In genomic region chr1:150062113-150062512, GRCh38 we compare ENCODE assay signal across 20 cellular contexts. TPM values are rescaled to one million over a fixed set of nuclear protein-coding genes. Genes with fewer than 3 reads are reported as not detected.
A peak's percentile ranks its signal among the peaks of the same experiment; 100 is the strongest.
DNase-seq lines count a peak whose midpoint lies in the region; FAIRE-seq and TF ChIP-seq lines count a peak whose summit lies in the region.
"Had no signal": no experiment of that assay in that cellular context is flagged by ENCODE, and none has a peak within 500 bp of the region (broad histone marks: within the 10 kb centered on the region; RNA-seq: fewer than 3 reads in every experiment).

No MANE protein-coding gene starts in this region.

- H3K4me3 ChIP-seq in mammary epithelial cell (replicated peaks in 1 of 3; ENCODE audit: insufficient read depth in 1 of 3, low read depth in 2 of 3, low read length in 3 of 3) (no peak overlapping the region), coronary artery (no peak overlapping the region), transverse colon (no peak overlapping the region), kidney (ENCODE audit: low read length in 2 of 2) (no peak overlapping the region), small intestine (ENCODE audit: low read depth in 1 of 2, low read length in 2 of 2) (no peak overlapping the region)
- H3K4me3 ChIP-seq: BLaER1 treated with 17β-estradiol and CSF1 and Interleukin-3, amounts not matched to agents 10 nM and 100 nM; GM12878 had no signal

- no peaks in the 10 kb centered on the region for H3K9me3 Mint-ChIP-seq in MCF 10A (ENCODE audit: unreplicated experiment)
- no peaks in the 10 kb centered on the region for H3K9me3 Mint-ChIP-seq in mesothelial cell of epicardium

- CTCF ChIA-PET in MCF 10A (lab: Yijun Ruan, JAX) (interaction anchor here (0.6 to 4.3 kb wide), 11 partner anchors 10 to 139 kb away, joined by 3 to 36 read pairs (median 4); no protein-coding TSS in a partner anchor), mammary epithelial cell (lab: Charles Lee; ENCODE audit: low non-redundant PET) (no interaction called here)

- intact Hi-C loops in MCF 10A (cut with micrococcal nuclease): no loop called here
- intact Hi-C loops in mammary epithelial cell (cut with micrococcal nuclease): no loop called here
- intact Hi-C loops in transverse colon (cut with DNase I; ENCODE audit: low total_unique reads): no loop called here
- intact Hi-C loops in kidney (cut with DNase I): no loop called here

- no peaks in the 10 kb centered on the region for H3K36me3 Mint-ChIP-seq in MCF 10A (ENCODE audit: insufficient read depth, unreplicated experiment)
- H3K36me3 Mint-ChIP-seq in mesothelial cell of epicardium: no peaks in the 10 kb centered on the region

- peaks cover 19% of the 10 kb centered on the region for H3K4me1 ChIP-seq in mammary epithelial cell (ENCODE audit: insufficient read depth, low read length)
- peaks cover 0 to 19% (median 9%) of the 10 kb centered on the region in 4 donors for H3K4me1 ChIP-seq in transverse colon
- peaks cover 0 to 3% of the 10 kb centered on the region in 2 donors for H3K4me1 ChIP-seq in kidney (ENCODE audit: control insufficient read depth in 1 of 2, insufficient read depth in 1 of 2, low read depth in 1 of 2, low read length in 2 of 2)
- no peaks in the 10 kb centered on the region for H3K4me1 ChIP-seq in small intestine (ENCODE audit: control insufficient read depth in 2 of 2, insufficient read depth in 1 of 2, low read depth in 1 of 2, low read length in 1 of 2)

- peak overlapping the region; percentile 70 for H3K27ac Mint-ChIP-seq in MCF 10A (ENCODE audit: low read depth, unreplicated experiment)
- peak overlapping the region; percentile 88 for H3K27ac Mint-ChIP-seq in mesothelial cell of epicardium

- TF ChIP-seq POLR2A in transverse colon (IDR thresholded peaks at IDR 0.05): no peak

- no peak overlapping the region for H3K4me2 ChIP-seq in mammary epithelial cell (ENCODE audit: insufficient read depth, low read depth, low read length)
- H3K4me2 ChIP-seq: BLaER1 treated with 17β-estradiol and CSF1 and Interleukin-3, amounts not matched to agents 10 nM and 100 nM had no signal

- no peaks in the 10 kb centered on the region for H4K20me1 ChIP-seq in mammary epithelial cell (ENCODE audit: insufficient read depth, low read length)
- H4K20me1 ChIP-seq: BLaER1 treated with 17β-estradiol and CSF1 and Interleukin-3, amounts not matched to agents 10 nM and 100 nM had no signal

- H3K9me3 ChIP-seq in mammary epithelial cell (replicated peaks; ENCODE audit: insufficient read depth, low read length) (no peaks in the 10 kb centered on the region), transverse colon (no peaks in the 10 kb centered on the region), kidney (ENCODE audit: control insufficient read depth in 1 of 2, low read length in 2 of 2) (no peaks in the 10 kb centered on the region), small intestine (ENCODE audit: control insufficient read depth, low read depth) (no peaks in the 10 kb centered on the region)
- H3K9me3 ChIP-seq: BLaER1 treated with 17β-estradiol and CSF1 and Interleukin-3, amounts not matched to agents 10 nM and 100 nM had no signal

- no peak overlapping the region for H3K4me3 Mint-ChIP-seq in MCF 10A (ENCODE audit: unreplicated experiment)
- H3K4me3 Mint-ChIP-seq in mesothelial cell of epicardium: no peak overlapping the region

- no peak for FAIRE-seq in kidney (lab: Jason Lieb, UNC)
- FAIRE-seq in small intestine (lab: Jason Lieb, UNC): no peak
- FAIRE-seq: GM12878, GM18507, H1 had no signal

- H3K27ac ChIP-seq in mammary epithelial cell (ENCODE audit: insufficient read depth, low read depth, low read length): no peak overlapping the region
- peak overlapping the region; percentile 20 to 37 for H3K27ac ChIP-seq in coronary artery
- H3K27ac ChIP-seq in transverse colon: peak overlapping the region in 3 of 4 donors; percentile 47 to 64 (median 60)
- H3K27ac ChIP-seq in kidney (ENCODE audit: low read depth in 2 of 2, low read length in 2 of 2): no peak overlapping the region
- no peak overlapping the region for H3K27ac ChIP-seq in small intestine (ENCODE audit: low read depth in 1 of 2, low read length in 1 of 2)
- H3K27ac ChIP-seq: 22Rv1; BLaER1 treated with 17β-estradiol and CSF1 and Interleukin-3, amounts not matched to agents 10 nM and 100 nM had no signal

- H2AFZ ChIP-seq in mammary epithelial cell (ENCODE audit: low read depth, low read length): no peak overlapping the region

- no peaks in the 10 kb centered on the region for H3K27me3 ChIP-seq in mammary epithelial cell (ENCODE audit: insufficient read depth, low read length)
- no peaks in the 10 kb centered on the region for H3K27me3 ChIP-seq in transverse colon
- H3K27me3 ChIP-seq in small intestine (ENCODE audit: control insufficient read depth in 2 of 2, insufficient read depth in 2 of 2, low read length in 2 of 2): no peaks in the 10 kb centered on the region
- H3K27me3 ChIP-seq: BLaER1 treated with 17β-estradiol and CSF1 and Interleukin-3, amounts not matched to agents 10 nM and 100 nM had no signal

- WGBS in mammary epithelial cell (ENCODE audit: low coverage, missing lambda C conversion rate): 95% methylated on average over 4 of the region's 4 CpGs
- 80 to 90% methylated on average over 4 of the region's 4 CpGs for WGBS in transverse colon (ENCODE audit: low coverage in 1 of 2), 2 donors
- 84 to 92% (median 88%) methylated on average over 4 of the region's 4 CpGs for WGBS in small intestine, 3 donors

- no peak for DNase-seq in MCF 10A (ENCODE audit: unreplicated experiment)
- DNase-seq in mammary epithelial cell: no peak
- DNase-seq in coronary artery (ENCODE audit: low spot score): no peak
- DNase-seq in mesothelial cell of epicardium (ENCODE audit: low spot score in 2 of 2, unreplicated experiment in 2 of 2): no peak
- no peak for DNase-seq in transverse colon
- DNase-seq in SIG-M5 treated with dmso at 0.1 percent for 504 hours (lab: John Stamatoyannopoulos, UW; ENCODE audit: unreplicated experiment): no peak
- DNase-seq in kidney: no peak
- DNase-seq in small intestine: no peak
- DNase-seq: GDM1, Karpas-422, MM.1S, NCI-H1092 treated with DMSO at 0.1 percent for 48 hours, NCI-H2081 treated with DMSO at 0.1 percent for 48 hours, NCI-H524, SHP77 treated with DMSO at 0.1 percent for 48 hours had no signal

- dilution Hi-C loops in mammary epithelial cell (cut with HindIII; ENCODE audit: low sequenced_read_pairs): loop anchor here (5.0 to 25.0 kb wide), 2 partner anchors 105 to 175 kb away; partner anchors contain the start of gene BOLA1

- TF ChIP-seq EP300 in transverse colon (IDR thresholded peaks at IDR 0.05; ENCODE audit: low read depth): no peak

- H3K9ac ChIP-seq in mammary epithelial cell (ENCODE audit: insufficient read depth, low read length) (no peak overlapping the region), kidney (ENCODE audit: low read length in 2 of 2) (no peak overlapping the region)
- H3K9ac ChIP-seq: BLaER1 treated with 17β-estradiol and CSF1 and Interleukin-3, amounts not matched to agents 10 nM and 100 nM had no signal

- peaks cover 8% of the 10 kb centered on the region for H3K79me2 ChIP-seq in mammary epithelial cell (ENCODE audit: insufficient read depth, low read length)

- H3K36me3 ChIP-seq in mammary epithelial cell (ENCODE audit: insufficient read depth, low read length) (no peaks in the 10 kb centered on the region), transverse colon (no peaks in the 10 kb centered on the region), kidney (ENCODE audit: control insufficient read depth in 1 of 2, insufficient read depth in 2 of 2, low read length in 2 of 2) (no peaks in the 10 kb centered on the region), small intestine (ENCODE audit: control insufficient read depth in 2 of 2, insufficient read depth in 2 of 2, low read length in 2 of 2) (no peaks in the 10 kb centered on the region)
- H3K36me3 ChIP-seq: BLaER1 treated with 17β-estradiol and CSF1 and Interleukin-3, amounts not matched to agents 10 nM and 100 nM had no signal

- in situ Hi-C loops in mammary epithelial cell (cut with MboI; ENCODE audit: low sequenced_read_pairs in 2 of 2) (no loop called here), transverse colon (cut with MboI; ENCODE audit: low pct_ligation_motif_present in 1 of 4, low pct_unique_long_range_greater_than_20kb in 1 of 4, low sequenced_read_pairs in 3 of 4) (loop anchor here in 1 of 4 donors (25.0 kb wide), 1 partner anchor 100 kb away; no protein-coding TSS in a partner anchor)

- BruUV-seq in MCF 10A (replicated peaks; lab: Mats Ljungman, UMichigan) (no TSS peak), mammary epithelial cell (replicated peaks; lab: Mats Ljungman, UMichigan) (no TSS peak)

- no peak for TF ChIP-seq CTCF in MCF 10A (IDR thresholded peaks at IDR 0.05; ENCODE audit: unreplicated experiment)
- no peak for TF ChIP-seq CTCF in mammary epithelial cell (conservative IDR thresholded peaks at IDR 0.05 in 1 of 2, IDR thresholded peaks at IDR 0.05 in 1 of 2; ENCODE audit: extremely low read depth in 1 of 2, insufficient read depth in 1 of 2, low read depth in 1 of 2, low read length in 2 of 2)
- TF ChIP-seq CTCF in coronary artery (IDR thresholded peaks at IDR 0.05): no peak
- TF ChIP-seq CTCF in mesothelial cell of epicardium (IDR thresholded peaks at IDR 0.05; ENCODE audit: unreplicated experiment): no peak
- no peak for TF ChIP-seq CTCF in transverse colon (IDR thresholded peaks at IDR 0.05)
- no peak for TF ChIP-seq CTCF in kidney (IDR thresholded peaks at IDR 0.05; ENCODE audit: borderline replicate concordance, extremely low read depth, insufficient read depth)

- H3K4me1 Mint-ChIP-seq in MCF 10A (ENCODE audit: insufficient read depth, unreplicated experiment): peaks cover 24% of the 10 kb centered on the region
- H3K4me1 Mint-ChIP-seq in mesothelial cell of epicardium: peaks cover 23% of the 10 kb centered on the region

- H3K27me3 Mint-ChIP-seq in MCF 10A (ENCODE audit: insufficient read depth, unreplicated experiment) (no peaks in the 10 kb centered on the region), mesothelial cell of epicardium (ENCODE audit: low read depth) (no peaks in the 10 kb centered on the region)

- POLR2A ChIA-PET in MCF 10A (lab: Yijun Ruan, JAX): interaction anchor here (1.0 to 7.8 kb wide), 4 partner anchors 11 to 175 kb away, joined by 4 to 152 read pairs (median 66); partner anchors contain the start of gene OTUD7B

RNA-seq across cellular contexts. Expression of gene VPS45, which starts 5.5 kb away (rescaled TPM):
- total RNA-seq in MCF 10A (2022) (35.1 and 55.1 TPM in 2 replicates), mammary epithelial cell (10 to 100 TPM; 30.0 to 42.2 TPM), mesothelial cell of epicardium (51.3 to 56.5 TPM (median 53.0 TPM) in 3 replicates), transverse colon (10 to 100 TPM; 16.1 to 47.5 (median 34.7) TPM), kidney (41.7 TPM)
- polyA plus RNA-seq in mammary epithelial cell (23.0 TPM), kidney (ENCODE audit: insufficient read depth, low read depth, low replicate concordance) (33.1 TPM), small intestine (10 to 100 TPM; 19.2 to 25.9 (median 19.4) TPM)
- polyA minus RNA-seq in mammary epithelial cell: 36.9 TPM

RNA-seq across cellular contexts. Expression of gene OTUD7B, which starts 51.6 kb away (rescaled TPM):
- total RNA-seq in MCF 10A (2022) (44.3 and 47.4 TPM in 2 replicates), mammary epithelial cell (10 to 100 TPM; 14.3 to 21.6 TPM), mesothelial cell of epicardium (48.5 to 50.7 TPM (median 48.9 TPM) in 3 replicates), transverse colon (10 to 100 TPM; 11.3 to 26.8 (median 25.5) TPM), kidney (28.1 TPM)
- polyA plus RNA-seq in mammary epithelial cell (5.9 TPM), kidney (ENCODE audit: insufficient read depth, low read depth, low replicate concordance) (3.4 TPM), small intestine (1 to 10 TPM; 5.1 to 6.8 (median 5.6) TPM)
- polyA minus RNA-seq in mammary epithelial cell: 31.0 TPM

Comparison
In these comparisons a context has a peak if more than half of its experiments do, and no peak if none do; other contexts are left out.
1. H3K27ac ChIP-seq: peak in coronary artery (2 of 2) and transverse colon (3 of 4); none in mammary epithelial cell (single experiment), kidney (0 of 2) and small intestine (0 of 2).